Comparison of ENCODE assay signal across 1 cellular context in the genomic region with DNA sequence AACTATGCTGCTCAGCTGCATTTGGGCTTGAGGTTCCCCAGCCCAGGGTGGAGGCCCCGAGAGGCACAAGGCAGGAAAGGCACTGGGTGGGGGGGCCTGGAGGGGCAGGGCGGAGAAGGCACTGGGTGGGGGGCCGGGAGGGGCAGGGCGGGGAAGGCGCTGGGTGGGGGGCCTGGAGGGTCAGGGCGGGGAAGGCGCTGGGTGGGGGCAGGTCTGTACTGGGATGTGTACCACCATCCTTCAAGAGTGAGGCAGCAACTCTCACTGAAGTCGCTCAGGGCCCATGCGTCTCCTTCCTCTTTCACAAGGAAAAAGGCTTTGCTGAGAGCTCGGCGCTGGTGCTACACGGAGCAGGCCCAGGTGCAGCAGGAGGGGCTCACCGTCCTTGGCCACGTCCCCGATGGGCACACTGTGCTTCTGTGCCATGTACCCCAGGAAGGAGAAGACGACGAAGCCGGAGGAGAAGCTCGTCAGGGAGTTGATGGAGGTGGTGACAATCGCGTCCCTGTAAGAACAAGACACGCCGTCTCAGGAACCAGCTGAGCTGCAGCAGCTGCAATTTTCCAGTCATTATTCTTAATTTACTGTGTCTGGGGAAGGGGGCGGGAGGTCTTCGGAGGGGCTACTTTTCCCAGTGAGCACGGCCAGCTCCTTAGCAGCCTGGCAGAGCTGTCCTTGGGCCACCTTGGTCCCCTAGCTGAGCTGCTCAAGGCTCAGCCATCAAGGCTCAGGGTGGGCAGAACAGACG.
TF ChIP-seq lines count a peak whose summit lies in the region.

No MANE protein-coding gene starts in this region.

TF ChIP-seq in SK-N-SH, 30 proteins besides CTCF, POLR2A, EP300 and RAD21 (continued from another document):
- TF ChIP-seq, protein P1, sequence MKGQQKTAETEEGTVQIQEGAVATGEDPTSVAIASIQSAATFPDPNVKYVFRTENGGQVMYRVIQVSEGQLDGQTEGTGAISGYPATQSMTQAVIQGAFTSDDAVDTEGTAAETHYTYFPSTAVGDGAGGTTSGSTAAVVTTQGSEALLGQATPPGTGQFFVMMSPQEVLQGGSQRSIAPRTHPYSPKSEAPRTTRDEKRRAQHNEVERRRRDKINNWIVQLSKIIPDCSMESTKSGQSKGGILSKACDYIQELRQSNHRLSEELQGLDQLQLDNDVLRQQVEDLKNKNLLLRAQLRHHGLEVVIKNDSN (IDR thresholded peaks at IDR 0.05; ENCODE audit: borderline replicate concordance, low read depth) = no peak
- TF ChIP-seq MXI1 (IDR thresholded peaks at IDR 0.05; ENCODE audit: low read depth, low read length) (no peak), NRF1 (IDR thresholded peaks at IDR 0.05; ENCODE audit: low read depth, low read length) (no peak), RCOR1 (IDR thresholded peaks at IDR 0.05; ENCODE audit: low read length) (no peak), TCF12 (IDR thresholded peaks at IDR 0.05) (no peak), POLR2AphosphoS5 (IDR thresholded peaks at IDR 0.05; ENCODE audit: low read depth, low read length) (no peak), NFIC (IDR thresholded peaks at IDR 0.05; ENCODE audit: borderline replicate concordance) (no peak), GABPA (IDR thresholded peaks at IDR 0.05; ENCODE audit: low read depth) (no peak), RFX5 (IDR thresholded peaks at IDR 0.05; ENCODE audit: low read length) (no peak), YY1 (IDR thresholded peaks at IDR 0.05; ENCODE audit: low read depth) (no peak), TEAD4 (IDR thresholded peaks at IDR 0.05; ENCODE audit: borderline replicate concordance, insufficient read depth) (no peak), SMC3 (IDR thresholded peaks at IDR 0.05; ENCODE audit: low read depth, low read length) (no peak), FOXM1 (IDR thresholded peaks at IDR 0.05; ENCODE audit: low read depth) (no peak)
- TF ChIP-seq, protein P2, sequence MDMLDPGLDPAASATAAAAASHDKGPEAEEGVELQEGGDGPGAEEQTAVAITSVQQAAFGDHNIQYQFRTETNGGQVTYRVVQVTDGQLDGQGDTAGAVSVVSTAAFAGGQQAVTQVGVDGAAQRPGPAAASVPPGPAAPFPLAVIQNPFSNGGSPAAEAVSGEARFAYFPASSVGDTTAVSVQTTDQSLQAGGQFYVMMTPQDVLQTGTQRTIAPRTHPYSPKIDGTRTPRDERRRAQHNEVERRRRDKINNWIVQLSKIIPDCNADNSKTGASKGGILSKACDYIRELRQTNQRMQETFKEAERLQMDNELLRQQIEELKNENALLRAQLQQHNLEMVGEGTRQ (IDR thresholded peaks at IDR 0.05; ENCODE audit: borderline replicate concordance, low read depth, low read length) = no peak
- TF ChIP-seq, protein P3, sequence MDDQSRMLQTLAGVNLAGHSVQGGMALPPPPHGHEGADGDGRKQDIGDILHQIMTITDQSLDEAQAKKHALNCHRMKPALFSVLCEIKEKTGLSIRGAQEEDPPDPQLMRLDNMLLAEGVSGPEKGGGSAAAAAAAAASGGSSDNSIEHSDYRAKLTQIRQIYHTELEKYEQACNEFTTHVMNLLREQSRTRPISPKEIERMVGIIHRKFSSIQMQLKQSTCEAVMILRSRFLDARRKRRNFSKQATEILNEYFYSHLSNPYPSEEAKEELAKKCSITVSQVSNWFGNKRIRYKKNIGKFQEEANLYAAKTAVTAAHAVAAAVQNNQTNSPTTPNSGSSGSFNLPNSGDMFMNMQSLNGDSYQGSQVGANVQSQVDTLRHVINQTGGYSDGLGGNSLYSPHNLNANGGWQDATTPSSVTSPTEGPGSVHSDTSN (IDR thresholded peaks at IDR 0.05) = no peak
- TF ChIP-seq, protein P4, sequence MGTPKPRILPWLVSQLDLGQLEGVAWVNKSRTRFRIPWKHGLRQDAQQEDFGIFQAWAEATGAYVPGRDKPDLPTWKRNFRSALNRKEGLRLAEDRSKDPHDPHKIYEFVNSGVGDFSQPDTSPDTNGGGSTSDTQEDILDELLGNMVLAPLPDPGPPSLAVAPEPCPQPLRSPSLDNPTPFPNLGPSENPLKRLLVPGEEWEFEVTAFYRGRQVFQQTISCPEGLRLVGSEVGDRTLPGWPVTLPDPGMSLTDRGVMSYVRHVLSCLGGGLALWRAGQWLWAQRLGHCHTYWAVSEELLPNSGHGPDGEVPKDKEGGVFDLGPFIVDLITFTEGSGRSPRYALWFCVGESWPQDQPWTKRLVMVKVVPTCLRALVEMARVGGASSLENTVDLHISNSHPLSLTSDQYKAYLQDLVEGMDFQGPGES (IDR thresholded peaks at IDR 0.05; ENCODE audit: low read depth, low read length) = no peak
